ENCODE assay signal across 8 cellular contexts in the genomic region with DNA sequence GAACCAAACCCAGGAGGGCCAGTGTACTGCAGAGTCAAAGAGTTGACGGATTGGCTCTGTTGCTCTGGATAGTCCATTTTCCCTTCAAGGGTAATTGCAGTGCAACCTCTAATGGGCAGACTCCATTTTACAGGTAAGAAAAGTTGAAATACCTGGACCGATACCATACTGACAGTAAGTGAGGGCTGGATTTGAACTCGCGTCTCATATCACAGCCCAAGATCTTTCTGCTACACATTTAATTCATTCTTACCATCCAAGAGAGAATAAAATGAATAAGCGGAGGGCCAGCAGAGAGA. TPM values are rescaled to one million over a fixed set of nuclear protein-coding genes. Genes with fewer than 3 reads are reported as not detected.
DNase-seq lines count a peak whose midpoint lies in the region; ATAC-seq and TF ChIP-seq lines count a peak whose summit lies in the region.

No MANE protein-coding gene starts in this region.

- peak; percentile 26 for DNase-seq in H7
- DNase-seq in hepatocyte (ENCODE audit: low spot score) = no peak
- no peak for DNase-seq in stimulated activated effector memory CD8-positive, alpha-beta T cell treated with anti-CD3 and anti-CD28 coated beads, Interleukin-12 subunit alpha, Interleukin-12 subunit beta, amount 100 ng/mL, for 72 hours (ENCODE audit: low spot score in 2 of 2)
- no peak for DNase-seq in stimulated activated CD4-positive, alpha-beta T cell treated with anti-CD3 and anti-CD28 coated beads, Interleukin-12 subunit alpha, Interleukin-12 subunit beta, amount 100 ng/mL, for 4 hours
- DNase-seq in activated CD8-positive, alpha-beta memory T cell treated with anti-CD3 and anti-CD28 coated beads for 24 hours = no peak

- H3K4me3 Mint-ChIP-seq in stimulated activated effector memory CD8-positive, alpha-beta T cell treated with anti-CD3 and anti-CD28 coated beads, Interleukin-12 subunit alpha, Interleukin-12 subunit beta, amount 100 ng/mL, for 72 hours = peak overlapping the region; percentile 76

- H3K79me2 ChIP-seq in hepatocyte = peaks cover 40% of the 10 kb centered on the region

- H3K36me3 Mint-ChIP-seq in stimulated activated effector memory CD8-positive, alpha-beta T cell treated with anti-CD3 and anti-CD28 coated beads, Interleukin-12 subunit alpha, Interleukin-12 subunit beta, amount 100 ng/mL, for 72 hours = peaks cover 31% of the 10 kb centered on the region

- H3K4me1 ChIP-seq in hepatocyte (ENCODE audit: insufficient read depth) = peaks cover 13% of the 10 kb centered on the region

- H3K27ac Mint-ChIP-seq in stimulated activated effector memory CD8-positive, alpha-beta T cell treated with anti-CD3 and anti-CD28 coated beads, Interleukin-12 subunit alpha, Interleukin-12 subunit beta, amount 100 ng/mL, for 72 hours = peak overlapping the region; percentile 67

- no peaks in the 10 kb centered on the region for H3K27me3 ChIP-seq in H7 (ENCODE audit: control insufficient read depth, insufficient read depth, low read length)
- H3K27me3 ChIP-seq in hepatocyte = no peaks in the 10 kb centered on the region

- no peaks in the 10 kb centered on the region for H3K9me3 ChIP-seq in hepatocyte (ENCODE audit: low read depth)

- H3K27ac ChIP-seq in hepatocyte = no peak overlapping the region

- H3K36me3 ChIP-seq in H7 (replicated peaks; ENCODE audit: control insufficient read depth, insufficient read depth, low read length) (0 out of 2 replicates have a peak, but pooled peaks cover 2% of the 10 kb centered on the region), hepatocyte (replicated peaks; ENCODE audit: insufficient read depth, low read depth) (no peaks in the 10 kb centered on the region)

- no peaks in the 10 kb centered on the region for H3K9me3 Mint-ChIP-seq in stimulated activated effector memory CD8-positive, alpha-beta T cell treated with anti-CD3 and anti-CD28 coated beads, Interleukin-12 subunit alpha, Interleukin-12 subunit beta, amount 100 ng/mL, for 72 hours

- H3K4me2 ChIP-seq in hepatocyte = peak overlapping the region; percentile 92

- no peak for ATAC-seq in stimulated activated effector memory CD8-positive, alpha-beta T cell treated with anti-CD3 and anti-CD28 coated beads, Interleukin-12 subunit alpha, Interleukin-12 subunit beta, amount 100 ng/mL, for 72 hours
- ATAC-seq in GM21515 (IDR thresholded peaks at IDR 0.05; ENCODE audit: unreplicated experiment) (no peak), HG02759 (IDR thresholded peaks at IDR 0.05; ENCODE audit: unreplicated experiment) (no peak)

- H4K20me1 ChIP-seq in hepatocyte (ENCODE audit: insufficient read depth, poor library complexity, severe bottlenecking) = peaks cover 21% of the 10 kb centered on the region

- 31% methylated on average over 5 of the region's 5 CpGs for WGBS in hepatocyte (ENCODE audit: low lambda C conversion rate, missing lambda C conversion rate)

- TF ChIP-seq CTCF in WI38 (IDR thresholded peaks at IDR 0.05; ENCODE audit: low read depth, low read length) (no peak), hepatocyte (IDR thresholded peaks at IDR 0.05; ENCODE audit: poor library complexity) (no peak)

- H2AFZ ChIP-seq in hepatocyte = peak overlapping the region; percentile 91

- H3K4me3 ChIP-seq in H7 (ENCODE audit: insufficient read depth, low read depth, low read length) = peak overlapping the region; percentile 99
- H3K4me3 ChIP-seq in WI38 (ENCODE audit: low read depth, low read length) = peak overlapping the region; percentile 83
- peak overlapping the region; percentile 82 for H3K4me3 ChIP-seq in hepatocyte

- no peaks in the 10 kb centered on the region for H3K9me2 ChIP-seq in hepatocyte (replicated peaks; ENCODE audit: insufficient read depth)

- H3K4me1 Mint-ChIP-seq in stimulated activated effector memory CD8-positive, alpha-beta T cell treated with anti-CD3 and anti-CD28 coated beads, Interleukin-12 subunit alpha, Interleukin-12 subunit beta, amount 100 ng/mL, for 72 hours = peaks cover 22% of the 10 kb centered on the region

RNA-seq across cellular contexts. Expression of a gene that starts 0.4 kb away (rescaled TPM):
- 65.6 and 69.3 TPM in 2 replicates for total RNA-seq in H7 (2014; rRNA removed; shearing (Covaris generic))
- total RNA-seq in hepatocyte = 68.4 and 77.5 TPM in 2 replicates
- polyA plus RNA-seq in hepatocyte = 39.9 and 44.0 TPM in 2 replicates

RNA-seq across cellular contexts. Expression of a gene that starts 7.7 kb away (rescaled TPM):
- total RNA-seq in H7 (2014; rRNA removed; shearing (Covaris generic)) = 3.5 and 6.1 TPM in 2 replicates
- 15.1 and 16.3 TPM in 2 replicates for total RNA-seq in hepatocyte
- polyA plus RNA-seq in hepatocyte = 8.1 and 12.7 TPM in 2 replicates
